In the genomic region with DNA sequence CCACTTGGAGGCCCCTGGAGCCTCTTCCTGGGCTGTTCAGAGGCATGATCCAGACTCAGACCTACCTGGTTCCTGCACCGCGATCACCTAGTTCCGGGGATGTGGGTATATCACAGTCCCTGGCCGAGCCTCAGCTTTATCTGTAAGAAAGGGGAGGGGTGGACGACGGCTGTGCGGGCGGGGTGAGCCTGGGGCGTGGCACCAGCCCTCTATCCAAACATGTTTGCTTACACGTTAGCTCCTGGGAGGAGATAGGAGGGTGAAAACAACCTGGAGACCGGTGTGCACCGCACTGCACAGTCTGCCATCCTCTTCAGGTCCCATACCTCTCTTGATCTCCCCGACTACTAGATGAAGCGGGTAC, we compare ENCODE assay signal across 1 cellular context.
TF ChIP-seq lines count a peak whose summit lies in the region.

No MANE protein-coding gene starts in this region.

TF ChIP-seq in HCT116, 20 proteins besides CTCF, POLR2A, EP300 and RAD21 (continued from another document):
- TF ChIP-seq, protein P1, sequence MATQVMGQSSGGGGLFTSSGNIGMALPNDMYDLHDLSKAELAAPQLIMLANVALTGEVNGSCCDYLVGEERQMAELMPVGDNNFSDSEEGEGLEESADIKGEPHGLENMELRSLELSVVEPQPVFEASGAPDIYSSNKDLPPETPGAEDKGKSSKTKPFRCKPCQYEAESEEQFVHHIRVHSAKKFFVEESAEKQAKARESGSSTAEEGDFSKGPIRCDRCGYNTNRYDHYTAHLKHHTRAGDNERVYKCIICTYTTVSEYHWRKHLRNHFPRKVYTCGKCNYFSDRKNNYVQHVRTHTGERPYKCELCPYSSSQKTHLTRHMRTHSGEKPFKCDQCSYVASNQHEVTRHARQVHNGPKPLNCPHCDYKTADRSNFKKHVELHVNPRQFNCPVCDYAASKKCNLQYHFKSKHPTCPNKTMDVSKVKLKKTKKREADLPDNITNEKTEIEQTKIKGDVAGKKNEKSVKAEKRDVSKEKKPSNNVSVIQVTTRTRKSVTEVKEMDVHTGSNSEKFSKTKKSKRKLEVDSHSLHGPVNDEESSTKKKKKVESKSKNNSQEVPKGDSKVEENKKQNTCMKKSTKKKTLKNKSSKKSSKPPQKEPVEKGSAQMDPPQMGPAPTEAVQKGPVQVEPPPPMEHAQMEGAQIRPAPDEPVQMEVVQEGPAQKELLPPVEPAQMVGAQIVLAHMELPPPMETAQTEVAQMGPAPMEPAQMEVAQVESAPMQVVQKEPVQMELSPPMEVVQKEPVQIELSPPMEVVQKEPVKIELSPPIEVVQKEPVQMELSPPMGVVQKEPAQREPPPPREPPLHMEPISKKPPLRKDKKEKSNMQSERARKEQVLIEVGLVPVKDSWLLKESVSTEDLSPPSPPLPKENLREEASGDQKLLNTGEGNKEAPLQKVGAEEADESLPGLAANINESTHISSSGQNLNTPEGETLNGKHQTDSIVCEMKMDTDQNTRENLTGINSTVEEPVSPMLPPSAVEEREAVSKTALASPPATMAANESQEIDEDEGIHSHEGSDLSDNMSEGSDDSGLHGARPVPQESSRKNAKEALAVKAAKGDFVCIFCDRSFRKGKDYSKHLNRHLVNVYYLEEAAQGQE (IDR thresholded peaks at IDR 0.05; ENCODE audit: low read depth): no peak
- TF ChIP-seq EZH2 (IDR thresholded peaks at IDR 0.05) (no peak), ELF1 (IDR thresholded peaks at IDR 0.05; ENCODE audit: borderline replicate concordance, low read depth) (no peak), EZH2phosphoT487 (IDR thresholded peaks at IDR 0.05; ENCODE audit: borderline replicate concordance) (no peak), CEBPB (IDR thresholded peaks at IDR 0.05; ENCODE audit: low read depth) (no peak), ZFX (IDR thresholded peaks at IDR 0.05) (no peak), EGR1 (IDR thresholded peaks at IDR 0.05; ENCODE audit: low read depth) (no peak), CBX3 (IDR thresholded peaks at IDR 0.05; ENCODE audit: low read depth) (no peak)
- TF ChIP-seq, protein P2, sequence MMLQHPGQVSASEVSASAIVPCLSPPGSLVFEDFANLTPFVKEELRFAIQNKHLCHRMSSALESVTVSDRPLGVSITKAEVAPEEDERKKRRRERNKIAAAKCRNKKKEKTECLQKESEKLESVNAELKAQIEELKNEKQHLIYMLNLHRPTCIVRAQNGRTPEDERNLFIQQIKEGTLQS (IDR thresholded peaks at IDR 0.05): no peak
- TF ChIP-seq, protein P3, sequence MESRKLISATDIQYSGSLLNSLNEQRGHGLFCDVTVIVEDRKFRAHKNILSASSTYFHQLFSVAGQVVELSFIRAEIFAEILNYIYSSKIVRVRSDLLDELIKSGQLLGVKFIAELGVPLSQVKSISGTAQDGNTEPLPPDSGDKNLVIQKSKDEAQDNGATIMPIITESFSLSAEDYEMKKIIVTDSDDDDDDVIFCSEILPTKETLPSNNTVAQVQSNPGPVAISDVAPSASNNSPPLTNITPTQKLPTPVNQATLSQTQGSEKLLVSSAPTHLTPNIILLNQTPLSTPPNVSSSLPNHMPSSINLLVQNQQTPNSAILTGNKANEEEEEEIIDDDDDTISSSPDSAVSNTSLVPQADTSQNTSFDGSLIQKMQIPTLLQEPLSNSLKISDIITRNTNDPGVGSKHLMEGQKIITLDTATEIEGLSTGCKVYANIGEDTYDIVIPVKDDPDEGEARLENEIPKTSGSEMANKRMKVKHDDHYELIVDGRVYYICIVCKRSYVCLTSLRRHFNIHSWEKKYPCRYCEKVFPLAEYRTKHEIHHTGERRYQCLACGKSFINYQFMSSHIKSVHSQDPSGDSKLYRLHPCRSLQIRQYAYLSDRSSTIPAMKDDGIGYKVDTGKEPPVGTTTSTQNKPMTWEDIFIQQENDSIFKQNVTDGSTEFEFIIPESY (IDR thresholded peaks at IDR 0.05; ENCODE audit: extremely low read depth, insufficient replicate concordance, low read length): no peak
TF ChIP-seq in HCT116: peak in this region for 0.
